Comparison of ENCODE assay signal across 3 cellular contexts in the genomic region with DNA sequence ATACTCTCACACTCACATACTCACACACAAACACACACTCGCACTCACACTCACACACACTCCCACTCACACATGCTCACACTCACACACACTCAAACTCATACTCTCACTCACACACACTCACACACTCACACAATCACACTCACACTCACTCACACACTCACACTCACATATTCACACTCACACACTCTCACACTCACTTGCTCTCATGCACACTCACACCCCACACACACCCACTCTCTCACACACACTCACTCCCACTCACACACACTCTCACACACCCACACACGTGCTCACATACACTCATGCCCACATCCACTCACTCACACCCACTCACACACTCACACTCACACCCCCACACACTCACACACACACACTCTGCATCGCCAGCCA.
TF ChIP-seq lines count a peak whose summit lies in the region.

No MANE protein-coding gene starts in this region.

TF ChIP-seq in IMR-90, 13 proteins besides CTCF, POLR2A, EP300 and RAD21:
- no peak for TF ChIP-seq BHLHE40 (IDR thresholded peaks at IDR 0.05; ENCODE audit: low read depth, low read length)
- no peak for TF ChIP-seq MAFK (IDR thresholded peaks at IDR 0.05; ENCODE audit: low read depth, low read length)
- no peak for TF ChIP-seq MAZ (IDR thresholded peaks at IDR 0.05; ENCODE audit: borderline replicate concordance, low read depth, low read length)
- no peak for TF ChIP-seq CHD1 (IDR thresholded peaks at IDR 0.05; ENCODE audit: low read depth, low read length)
- no peak for TF ChIP-seq SMC3 (IDR thresholded peaks at IDR 0.05; ENCODE audit: low read depth, low read length)
- no peak for TF ChIP-seq MXI1 (IDR thresholded peaks at IDR 0.05; ENCODE audit: borderline replicate concordance, low read depth, low read length)
- TF ChIP-seq NFE2L2 (IDR thresholded peaks at IDR 0.05; ENCODE audit: low read depth, low read length), result no peak

TF ChIP-seq in GM12878, 131 proteins besides CTCF, POLR2A, EP300 and RAD21:
- TF ChIP-seq NBN (IDR thresholded peaks at IDR 0.05), result no peak
- TF ChIP-seq, protein P1, sequence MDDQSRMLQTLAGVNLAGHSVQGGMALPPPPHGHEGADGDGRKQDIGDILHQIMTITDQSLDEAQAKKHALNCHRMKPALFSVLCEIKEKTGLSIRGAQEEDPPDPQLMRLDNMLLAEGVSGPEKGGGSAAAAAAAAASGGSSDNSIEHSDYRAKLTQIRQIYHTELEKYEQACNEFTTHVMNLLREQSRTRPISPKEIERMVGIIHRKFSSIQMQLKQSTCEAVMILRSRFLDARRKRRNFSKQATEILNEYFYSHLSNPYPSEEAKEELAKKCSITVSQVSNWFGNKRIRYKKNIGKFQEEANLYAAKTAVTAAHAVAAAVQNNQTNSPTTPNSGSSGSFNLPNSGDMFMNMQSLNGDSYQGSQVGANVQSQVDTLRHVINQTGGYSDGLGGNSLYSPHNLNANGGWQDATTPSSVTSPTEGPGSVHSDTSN (IDR thresholded peaks at IDR 0.05; ENCODE audit: insufficient replicate concordance, low read depth, low read length), result peak; percentile 11

TF ChIP-seq in endothelial cell of umbilical vein, 7 proteins besides CTCF, POLR2A, EP300 and RAD21:
- TF ChIP-seq POLR2AphosphoS5 (IDR thresholded peaks at IDR 0.05; ENCODE audit: insufficient read depth, low read depth, low read length) (no peak), GATA2 (IDR thresholded peaks at IDR 0.05; ENCODE audit: insufficient read depth, insufficient read length, low read depth, low read length) (no peak), JUN (IDR thresholded peaks at IDR 0.05; ENCODE audit: borderline replicate concordance, insufficient read depth, insufficient read length, low read depth) (no peak), MYC (IDR thresholded peaks at IDR 0.05; ENCODE audit: low read depth, low read length) (no peak), EZH2 (IDR thresholded peaks at IDR 0.05; ENCODE audit: borderline replicate concordance, low read depth, low read length, severe bottlenecking) (no peak), FOS (IDR thresholded peaks at IDR 0.05; ENCODE audit: borderline replicate concordance, insufficient read depth, low read length) (no peak)
- TF ChIP-seq, protein P2, sequence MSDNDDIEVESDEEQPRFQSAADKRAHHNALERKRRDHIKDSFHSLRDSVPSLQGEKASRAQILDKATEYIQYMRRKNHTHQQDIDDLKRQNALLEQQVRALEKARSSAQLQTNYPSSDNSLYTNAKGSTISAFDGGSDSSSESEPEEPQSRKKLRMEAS (IDR thresholded peaks at IDR 0.05; ENCODE audit: insufficient read depth, insufficient read length), result no peak
TF ChIP-seq in endothelial cell of umbilical vein: peak in this region for 0.
